In genomic region chr3:196547067-196547466, GRCh38 we compare ENCODE assay signal across 1 cellular context.
TF ChIP-seq lines count a peak whose summit lies in the region.

No MANE protein-coding gene starts in this region.

TF ChIP-seq in K562, 482 proteins besides CTCF, POLR2A, EP300 and RAD21:
- no peak for TF ChIP-seq CHAMP1 (IDR thresholded peaks at IDR 0.05)
- no peak for TF ChIP-seq ETV6 (IDR thresholded peaks at IDR 0.05; ENCODE audit: borderline replicate concordance in 1 of 2, low read depth in 2 of 2, low read length in 1 of 2)
- TF ChIP-seq ETV6 (CRISPR knock-in tag; IDR thresholded peaks at IDR 0.05; ENCODE audit: borderline replicate concordance) = no peak
- TF ChIP-seq CHD7 (IDR thresholded peaks at IDR 0.05; ENCODE audit: low read depth, low read length) = no peak
- TF ChIP-seq CLOCK (CRISPR knock-in tag; IDR thresholded peaks at IDR 0.05; ENCODE audit: borderline replicate concordance) = no peak
- no peak for TF ChIP-seq RBM39 (optimal IDR thresholded peaks at IDR 0.05; ENCODE audit: low read depth, low read length)
- no peak for TF ChIP-seq DDX20 (tag; IDR thresholded peaks at IDR 0.05; ENCODE audit: low read depth)
- no peak for TF ChIP-seq ARNT (IDR thresholded peaks at IDR 0.05)
- TF ChIP-seq KLF6 (CRISPR knock-in tag; IDR thresholded peaks at IDR 0.05; ENCODE audit: borderline replicate concordance) = no peak
- no peak for TF ChIP-seq TRIM24 (IDR thresholded peaks at IDR 0.05)
- no peak for TF ChIP-seq DEAF1 (CRISPR knock-in tag; IDR thresholded peaks at IDR 0.05)
- TF ChIP-seq FUS (optimal IDR thresholded peaks at IDR 0.05; ENCODE audit: low read depth, low read length) = no peak
- TF ChIP-seq HINFP (tag; conservative IDR thresholded peaks at IDR 0.05; ENCODE audit: low read depth) = no peak
- TF ChIP-seq STAT6 (CRISPR knock-in tag; IDR thresholded peaks at IDR 0.05) = no peak
- no peak for TF ChIP-seq ZNF23 (CRISPR knock-in tag; IDR thresholded peaks at IDR 0.05)
